9 cellular contexts compared by ENCODE assay signal in genomic region chr14:36582011-36582873, GRCh38. TPM values are rescaled to one million over a fixed set of nuclear protein-coding genes. Genes with fewer than 3 reads are reported as not detected.
DNase-seq lines count a peak whose midpoint lies in the region; ATAC-seq and TF ChIP-seq lines count a peak whose summit lies in the region.
"Had no signal": no experiment of that assay in that cellular context is flagged by ENCODE, and none has a peak within 500 bp of the region (broad histone marks: within the 10 kb centered on the region; RNA-seq: fewer than 3 reads in every experiment).

Gene NKX2-8, minus strand, starts transcription at chr14:36582614. Its CDS starts 225 bp downstream, at chr14:36582389.

- CTCF ChIA-PET in AG04450 (lab: Charles Lee) = no interaction called here
- CTCF ChIA-PET in activated CD4-positive, alpha-beta memory T cell treated with anti-CD3 and anti-CD28 coated beads, Interleukin-2, amount 10 ng/mL, durations not matched to agents 7 days and 5 days (lab: Charles Lee) = no interaction called here

- no peaks in the 10 kb centered on the region for H3K36me3 Mint-ChIP-seq in activated CD4-positive, alpha-beta memory T cell treated with anti-CD3 and anti-CD28 coated beads, Interleukin-2, amount 10 ng/mL, durations not matched to agents 7 days and 5 days (ENCODE audit: low read depth)
- H3K36me3 Mint-ChIP-seq: IgD-negative memory B cell had no signal

- H3K4me3 ChIP-seq in AG04450 (ENCODE audit: low read depth, low read length) (peak within 1 kb of the TSS; percentile 51), HL-60 (replicated peaks; ENCODE audit: insufficient read depth, low read length) (peak within 1 kb of the TSS; percentile 21), dorsolateral prefrontal cortex (peak within 1 kb of the TSS; percentile 24 to 72 (median 54)), muscle layer of duodenum (ENCODE audit: low read depth in 1 of 2, low read length in 2 of 2) (peak within 1 kb of the TSS; percentile 52 to 77)

- H3K4me1 Mint-ChIP-seq in activated CD4-positive, alpha-beta memory T cell treated with anti-CD3 and anti-CD28 coated beads, Interleukin-2, amount 10 ng/mL, durations not matched to agents 7 days and 5 days = no peaks in the 10 kb centered on the region
- H3K4me1 Mint-ChIP-seq: IgD-negative memory B cell had no signal

- peaks cover 0 to 35% of the 10 kb centered on the region in 2 donors for H3K4me1 ChIP-seq in muscle layer of duodenum (ENCODE audit: control insufficient read depth in 1 of 2, insufficient read depth in 2 of 2, low read length in 2 of 2)

- no peak within 1 kb of the TSS for H3K27ac Mint-ChIP-seq in activated CD4-positive, alpha-beta memory T cell treated with anti-CD3 and anti-CD28 coated beads, Interleukin-2, amount 10 ng/mL, durations not matched to agents 7 days and 5 days
- H3K27ac Mint-ChIP-seq: IgD-negative memory B cell had no signal

- H3K36me3 ChIP-seq in muscle layer of duodenum (ENCODE audit: control insufficient read depth in 1 of 2, insufficient read depth in 2 of 2, low read length in 2 of 2) = no peaks in the 10 kb centered on the region

- H3K27me3 ChIP-seq in AG04450 (ENCODE audit: control insufficient read depth, insufficient read depth, low read length) (peaks cover 63% of the 10 kb centered on the region), HL-60 (ENCODE audit: insufficient read depth, poor library complexity, severe bottlenecking) (peaks cover 74% of the 10 kb centered on the region), dorsolateral prefrontal cortex (peaks cover 0 to 98% (median 79%) of the 10 kb centered on the region in 45 donors), muscle layer of duodenum (ENCODE audit: low read depth, low read length) (peaks cover 49% of the 10 kb centered on the region)

- no peaks in the 10 kb centered on the region for H3K9me3 Mint-ChIP-seq in activated CD4-positive, alpha-beta memory T cell treated with anti-CD3 and anti-CD28 coated beads, Interleukin-2, amount 10 ng/mL, durations not matched to agents 7 days and 5 days
- H3K9me3 Mint-ChIP-seq: IgD-negative memory B cell had no signal

- no peak within 1 kb of the TSS for H3K4me3 Mint-ChIP-seq in activated CD4-positive, alpha-beta memory T cell treated with anti-CD3 and anti-CD28 coated beads, Interleukin-2, amount 10 ng/mL, durations not matched to agents 7 days and 5 days

- intact Hi-C loops in dorsolateral prefrontal cortex (cut with DNase I) = no loop called here

- ATAC-seq in GM21576 (IDR thresholded peaks at IDR 0.05; ENCODE audit: unreplicated experiment) (no peak), HG02884 (IDR thresholded peaks at IDR 0.05; ENCODE audit: unreplicated experiment) (no peak)

- POLR2A ChIA-PET in AG04450 (lab: Yijun Ruan, JAX) = no interaction called here
- POLR2A ChIA-PET in activated CD4-positive, alpha-beta memory T cell treated with anti-CD3 and anti-CD28 coated beads, Interleukin-2, amount 10 ng/mL, durations not matched to agents 7 days and 5 days (lab: Charles Lee) = no interaction called here

- peaks cover 9% of the 10 kb centered on the region; the same call in 1 of the 2 replicates for H3K9me3 ChIP-seq in AG04450 (ENCODE audit: control insufficient read depth, insufficient read depth, low read length)
- no peaks in the 10 kb centered on the region for H3K9me3 ChIP-seq in muscle layer of duodenum (ENCODE audit: control insufficient read depth in 1 of 2, low read length in 2 of 2)

- H3K27me3 Mint-ChIP-seq in activated CD4-positive, alpha-beta memory T cell treated with anti-CD3 and anti-CD28 coated beads, Interleukin-2, amount 10 ng/mL, durations not matched to agents 7 days and 5 days = peaks cover 78% of the 10 kb centered on the region

- DNase-seq in AG04450 (ENCODE audit: low read depth, low spot score) = no peak
- DNase-seq in HL-60 (ENCODE audit: low read depth in 1 of 2, low spot score in 1 of 2) = no peak
- no peak for DNase-seq in dorsolateral prefrontal cortex
- DNase-seq in superior temporal gyrus (ENCODE audit: extremely low spot score) = no peak
- DNase-seq in activated CD4-positive, alpha-beta memory T cell treated with anti-CD3 and anti-CD28 coated beads, Interleukin-2, amount 10 ng/mL, durations not matched to agents 7 days and 5 days = no peak

- no peak within 1 kb of the TSS for H3K27ac ChIP-seq in AG04450 (ENCODE audit: low read depth, low read length)
- no peak within 1 kb of the TSS for H3K27ac ChIP-seq in HL-60 (replicated peaks)
- H3K27ac ChIP-seq in dorsolateral prefrontal cortex = no peak within 1 kb of the TSS
- H3K27ac ChIP-seq in muscle layer of duodenum (ENCODE audit: low read length) = no peak within 1 kb of the TSS

- TF ChIP-seq CTCF in AG04450 (IDR thresholded peaks at IDR 0.05; ENCODE audit: low read depth, low read length) (no peak), HL-60 (IDR thresholded peaks at IDR 0.05; ENCODE audit: insufficient read depth, low read length) (no peak), dorsolateral prefrontal cortex (IDR thresholded peaks at IDR 0.05 in 54 of 56, conservative IDR thresholded peaks at IDR 0.05 in 2 of 56; ENCODE audit: low read depth in 1 of 56, partially characterized antibody in 56 of 56) (no peak)

RNA-seq across cellular contexts. Expression of gene NKX2-8, which starts in this region (rescaled TPM):
- not detected in 2 replicates for polyA plus RNA-seq in AG04450 (2011; rRNA removed)
- not detected in 2 replicates for polyA minus RNA-seq in AG04450 (2011; rRNA and poly(A)+ RNA removed)
- total RNA-seq in dorsolateral prefrontal cortex = 1 to 10 TPM in 2 of 120 experiments, under 1 TPM in 23, not detected in 95; 0.28 to 1.7 (median 0.45) TPM
- total RNA-seq in activated CD4-positive, alpha-beta memory T cell treated with anti-CD3 and anti-CD28 coated beads, Interleukin-2, amount 10 ng/mL, durations not matched to agents 7 days and 5 days = not detected
- polyA plus RNA-seq: IgD-negative memory B cell had no signal
